15 cellular contexts compared by ENCODE assay signal in the genomic region with DNA sequence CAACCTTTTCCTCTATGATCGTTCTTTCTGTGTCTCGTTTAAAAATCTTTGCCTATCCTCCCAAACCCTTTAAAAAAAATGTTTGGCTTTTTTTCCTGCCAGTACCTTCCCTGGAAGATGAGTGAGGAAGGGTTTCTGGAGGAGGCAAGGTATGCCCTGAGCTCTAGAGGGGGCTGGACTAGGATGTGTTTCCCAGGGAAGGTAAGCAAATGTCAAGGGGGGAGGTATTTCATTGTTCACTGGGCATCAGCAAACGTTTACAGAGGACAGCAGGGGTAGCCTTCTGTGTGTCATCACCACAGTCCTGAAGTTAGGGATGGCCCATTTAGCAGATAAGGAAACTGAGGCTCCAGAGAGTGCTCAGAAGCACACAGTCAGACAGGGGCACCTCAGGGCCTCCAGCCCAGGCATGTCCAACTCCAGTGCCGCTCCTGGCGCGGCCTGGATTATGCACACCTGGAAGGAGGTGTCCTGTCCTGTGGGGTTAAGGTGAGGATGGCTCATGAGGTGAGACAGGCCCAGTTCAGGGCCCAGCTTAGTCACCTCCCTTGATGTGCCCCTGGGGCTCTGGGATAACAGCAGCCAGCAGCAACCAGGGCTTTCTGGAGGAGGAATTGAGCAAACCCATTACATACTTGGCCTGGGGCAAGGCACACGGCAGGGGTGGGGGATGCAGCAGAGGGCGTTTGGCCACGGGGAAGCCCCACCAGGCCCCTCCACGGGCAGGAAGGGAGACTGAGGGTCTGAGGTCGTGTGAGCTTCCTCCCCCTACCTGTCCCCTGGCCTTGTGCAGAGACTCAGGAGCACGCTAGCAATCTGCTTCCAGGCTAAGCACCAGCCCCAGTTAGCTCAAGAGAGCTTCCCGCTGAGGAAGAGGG.
A peak's percentile ranks its signal among the peaks of the same experiment; 100 is the strongest.
DNase-seq lines count a peak whose midpoint lies in the region; ATAC-seq, FAIRE-seq and TF ChIP-seq lines count a peak whose summit lies in the region.
"Had no signal": no experiment of that assay in that cellular context is flagged by ENCODE, and none has a peak within 500 bp of the region (broad histone marks: within the 10 kb centered on the region; RNA-seq: fewer than 3 reads in every experiment).

No MANE protein-coding gene starts in this region.

- no peak for TF ChIP-seq CTCF in HepG2 (CRISPR knock-in tag; IDR thresholded peaks at IDR 0.05)
- no peak for TF ChIP-seq CTCF in right lobe of liver (IDR thresholded peaks at IDR 0.05)
- TF ChIP-seq CTCF in RWPE2 (IDR thresholded peaks at IDR 0.05; ENCODE audit: poor library complexity, severe bottlenecking), result no peak
- no peak for TF ChIP-seq CTCF in GM13977 (IDR thresholded peaks at IDR 0.05; ENCODE audit: extremely low read depth, insufficient read depth, missing control alignments)

- BruUV-seq in HepG2 (replicated peaks; lab: Mats Ljungman, UMichigan), result no TSS peak

- ATAC-seq in HepG2 (peak; percentile 9; the same call in 1 of the 3 replicates), right lobe of liver (no peak), RWPE2 (ENCODE audit: low read depth) (peak; percentile 76)
- ATAC-seq in stimulated activated naive B cell treated with anti-CD40 and anti-IgM and Interleukin-4, amounts not matched to agents 10 μg/mL and 1 μg/mL and 100 μg/mL, for 72 hours (replicated peaks), result no peak

- no peak overlapping the region for H3K4me2 ChIP-seq in HepG2 (ENCODE audit: low read depth, low read length)

- no peaks in the 10 kb centered on the region for H3K9me3 Mint-ChIP-seq in stimulated activated naive B cell treated with anti-CD40 and anti-IgM and Interleukin-4, amounts not matched to agents 10 μg/mL and 1 μg/mL and 100 μg/mL, for 72 hours
- H3K9me3 Mint-ChIP-seq: activated CD4-positive, alpha-beta T cell treated with anti-CD3 and anti-CD28 coated beads, Interleukin-2, amount 10 ng/mL, durations not matched to agents 24 days and 14 days; activated T-cell treated with anti-CD3 and anti-CD28 coated beads, Interleukin-2, amount 50 U/mL, for 24 hours; stimulated activated naive CD8-positive, alpha-beta T cell treated with anti-CD3 and anti-CD28 coated beads, Interleukin-15, amount 100 ng/mL, for 72 hours; T-helper 2 cell treated with Interferon-gamma antibody and Interleukin-4, amounts not matched to agents 5 μg/mL and 100 μg/mL, for 36 hours had no signal

- no peak overlapping the region for H3K4me3 ChIP-seq in HepG2 (replicated peaks in 1 of 3; ENCODE audit: insufficient read depth in 1 of 3, low read depth in 2 of 3, low read length in 3 of 3)
- no peak overlapping the region for H3K4me3 ChIP-seq in right lobe of liver
- no peak overlapping the region for H3K4me3 ChIP-seq in RWPE2 (ENCODE audit: severe bottlenecking)
- peak overlapping the region; percentile 56 for H3K4me3 ChIP-seq in iPS-20b (ENCODE audit: low read length)
- H3K4me3 ChIP-seq: lung had no signal

- no peak for TF ChIP-seq POLR2A in HepG2 (IDR thresholded peaks at IDR 0.05; ENCODE audit: insufficient read depth in 1 of 2, low read depth in 2 of 2, low read length in 2 of 2)
- TF ChIP-seq POLR2A in right lobe of liver (IDR thresholded peaks at IDR 0.05), result no peak
- TF ChIP-seq POLR2A in GM12891 (IDR thresholded peaks at IDR 0.05; ENCODE audit: low read depth, low read length), result no peak

- H3K27me3 Mint-ChIP-seq in stimulated activated naive B cell treated with anti-CD40 and anti-IgM and Interleukin-4, amounts not matched to agents 10 μg/mL and 1 μg/mL and 100 μg/mL, for 72 hours, result peaks cover 34 to 43% of the 10 kb centered on the region in 2 donors

- intact Hi-C loops in HepG2 (cut with micrococcal nuclease; ENCODE audit: unreplicated experiment) (no loop called here), right lobe of liver (cut with DNase I) (no loop called here)

- in situ Hi-C loops in HepG2 (cut with HindIII; ENCODE audit: extremely low pct_ligation_motif_present, low pct_unique_long_range_greater_than_20kb), result no loop called here
- in situ Hi-C loops in GM13977 (cut with MboI; ENCODE audit: low pct_unique_long_range_greater_than_20kb, low sequenced_read_pairs, unreplicated experiment), result no loop called here

- H3K36me3 ChIP-seq in HepG2 (replicated peaks in 1 of 2; ENCODE audit: control insufficient read depth in 1 of 2, insufficient read depth in 2 of 2, low read length in 2 of 2) (no peaks in the 10 kb centered on the region), right lobe of liver (no peaks in the 10 kb centered on the region), RWPE2 (ENCODE audit: low read depth) (no peaks in the 10 kb centered on the region), iPS-20b (ENCODE audit: insufficient read depth, low read depth, low read length) (no peaks in the 10 kb centered on the region)

- TF ChIP-seq RAD21 in HepG2 (CRISPR knock-in tag; IDR thresholded peaks at IDR 0.05), result no peak

- no peak for DNase-seq in HepG2 (ENCODE audit: low spot score)
- no peak for DNase-seq in right lobe of liver
- no peak for DNase-seq in RWPE2 (ENCODE audit: low spot score)
- no peak for DNase-seq in stimulated activated naive B cell treated with anti-CD40 and anti-IgM and Interleukin-4, amounts not matched to agents 10 μg/mL and 1 μg/mL and 100 μg/mL, for 72 hours
- no peak for DNase-seq in activated CD4-positive, alpha-beta T cell treated with anti-CD3 and anti-CD28 coated beads for 48 hours
- no peak for DNase-seq in GM12891 (ENCODE audit: insufficient read length, low spot score)
- no peak for DNase-seq in GM13977 (ENCODE audit: low spot score)
- DNase-seq: NCI-H2029, SHP77 treated with DMSO at 0.1 percent for 48 hours had no signal

- no peaks in the 10 kb centered on the region for H3K36me3 Mint-ChIP-seq in stimulated activated naive B cell treated with anti-CD40 and anti-IgM and Interleukin-4, amounts not matched to agents 10 μg/mL and 1 μg/mL and 100 μg/mL, for 72 hours

- H3K9ac ChIP-seq in HepG2 (ENCODE audit: insufficient read depth, low read depth, low read length) (no peak overlapping the region), iPS-20b (ENCODE audit: low read depth, low read length) (no peak overlapping the region)

- H3K27me3 ChIP-seq in HepG2 (ENCODE audit: control insufficient read depth in 1 of 2, insufficient read depth in 2 of 2, low read length in 2 of 2), result no peaks in the 10 kb centered on the region
- H3K27me3 ChIP-seq in right lobe of liver, result peaks cover 3 to 16% of the 10 kb centered on the region in 2 donors
- peaks cover 8% of the 10 kb centered on the region for H3K27me3 ChIP-seq in RWPE2 (ENCODE audit: insufficient read depth, poor library complexity, severe bottlenecking)
- H3K27me3 ChIP-seq in iPS-20b (ENCODE audit: insufficient read depth, low read length), result peaks cover 39% of the 10 kb centered on the region

- no peak overlapping the region for H2AFZ ChIP-seq in HepG2 (ENCODE audit: low read length)

- POLR2A ChIA-PET in HepG2 (lab: Yijun Ruan, JAX), result no interaction called here

- no peaks in the 10 kb centered on the region for H4K20me1 ChIP-seq in HepG2 (ENCODE audit: insufficient read depth, low read length)

- CTCF ChIA-PET in HepG2 (lab: Yijun Ruan, JAX; ENCODE audit: low intra/inter-chr PET ratio, low total read pairs), result no interaction called here

- peaks cover 54% of the 10 kb centered on the region for H3K4me1 ChIP-seq in HepG2 (ENCODE audit: insufficient read depth, low read length)
- H3K4me1 ChIP-seq in right lobe of liver, result peaks cover 0 to 5% (median 0%) of the 10 kb centered on the region in 4 donors
- peaks cover 19% of the 10 kb centered on the region for H3K4me1 ChIP-seq in RWPE2 (ENCODE audit: insufficient read depth, poor library complexity, severe bottlenecking)
- H3K4me1 ChIP-seq in iPS-20b (ENCODE audit: insufficient read depth, low read length), result peaks cover 17% of the 10 kb centered on the region

- H3K27ac ChIP-seq in HepG2 (ENCODE audit: extremely low read length, insufficient read depth, low read length), result no peak overlapping the region
- no peak overlapping the region for H3K27ac ChIP-seq in right lobe of liver
- peak overlapping the region; percentile 32 for H3K27ac ChIP-seq in RWPE2 (ENCODE audit: poor library complexity, severe bottlenecking)
- H3K27ac ChIP-seq in iPS-20b (ENCODE audit: low read length), result no peak overlapping the region

- 68% methylated on average over 6 of the region's 13 CpGs for WGBS in HepG2 (ENCODE audit: low lambda C conversion rate)
- 51% methylated on average over 6 of the region's 13 CpGs for WGBS in right lobe of liver (ENCODE audit: insufficient coverage, low coverage, low lambda C conversion rate, missing lambda C conversion rate)

- no peak overlapping the region for H3K27ac Mint-ChIP-seq in stimulated activated naive B cell treated with anti-CD40 and anti-IgM and Interleukin-4, amounts not matched to agents 10 μg/mL and 1 μg/mL and 100 μg/mL, for 72 hours
- H3K27ac Mint-ChIP-seq: activated CD4-positive, alpha-beta T cell treated with anti-CD3 and anti-CD28 coated beads, Interleukin-2, amount 10 ng/mL, durations not matched to agents 24 days and 14 days; activated T-cell treated with anti-CD3 and anti-CD28 coated beads, Interleukin-2, amount 50 U/mL, for 24 hours; stimulated activated naive CD8-positive, alpha-beta T cell treated with anti-CD3 and anti-CD28 coated beads, Interleukin-15, amount 100 ng/mL, for 72 hours; T-helper 2 cell treated with Interferon-gamma antibody and Interleukin-4, amounts not matched to agents 5 μg/mL and 100 μg/mL, for 36 hours had no signal

- H3K79me2 ChIP-seq in HepG2 (ENCODE audit: insufficient read depth, low read length), result no peaks in the 10 kb centered on the region

- H3K4me3 Mint-ChIP-seq in stimulated activated naive B cell treated with anti-CD40 and anti-IgM and Interleukin-4, amounts not matched to agents 10 μg/mL and 1 μg/mL and 100 μg/mL, for 72 hours, result peak overlapping the region; percentile 44 to 59
- H3K4me3 Mint-ChIP-seq: activated CD4-positive, alpha-beta T cell treated with anti-CD3 and anti-CD28 coated beads, Interleukin-2, amount 10 ng/mL, durations not matched to agents 24 days and 14 days; activated T-cell treated with anti-CD3 and anti-CD28 coated beads, Interleukin-2, amount 50 U/mL, for 24 hours; T-helper 2 cell treated with Interferon-gamma antibody and Interleukin-4, amounts not matched to agents 5 μg/mL and 100 μg/mL, for 36 hours had no signal

- TF ChIP-seq EP300 in HepG2 (IDR thresholded peaks at IDR 0.05; ENCODE audit: low read depth in 2 of 2, low read length in 2 of 2) (no peak), HepG2 (CRISPR knock-in tag; IDR thresholded peaks at IDR 0.05; ENCODE audit: borderline replicate concordance) (no peak)

- H3K9me3 ChIP-seq in HepG2 (ENCODE audit: low read length), result no peaks in the 10 kb centered on the region
- H3K9me3 ChIP-seq in right lobe of liver, result no peaks in the 10 kb centered on the region
- no peaks in the 10 kb centered on the region for H3K9me3 ChIP-seq in RWPE2 (ENCODE audit: severe bottlenecking)
- no peaks in the 10 kb centered on the region for H3K9me3 ChIP-seq in iPS-20b (ENCODE audit: insufficient read depth, low read depth, low read length)

- H3K4me1 Mint-ChIP-seq in stimulated activated naive B cell treated with anti-CD40 and anti-IgM and Interleukin-4, amounts not matched to agents 10 μg/mL and 1 μg/mL and 100 μg/mL, for 72 hours, result peaks cover 18 to 36% of the 10 kb centered on the region in 2 donors

- FAIRE-seq in HepG2 (lab: Jason Lieb, UNC) (no peak), GM12891 (lab: Jason Lieb, UNC) (no peak)

TF ChIP-seq in HepG2, 621 proteins besides CTCF, POLR2A, EP300 and RAD21 (continues in another document):
- no peak for TF ChIP-seq CHD4 (IDR thresholded peaks at IDR 0.05; ENCODE audit: borderline replicate concordance, low read length)

TF ChIP-seq in GM12891, 5 proteins besides CTCF, POLR2A, EP300 and RAD21 (continues in another document):
- TF ChIP-seq PAX5 (IDR thresholded peaks at IDR 0.05; ENCODE audit: insufficient read depth, low read length, severe bottlenecking), result no peak

Comparison
In these comparisons a context has a peak if more than half of its experiments do, and no peak if none do; other contexts are left out.
1. ATAC-seq: peak in HepG2 (single experiment) and RWPE2 (single experiment); none in right lobe of liver (0 of 4) and stimulated activated naive B cell treated with anti-CD40 and anti-IgM and Interleukin-4, amounts not matched to agents 10 μg/mL and 1 μg/mL and 100 μg/mL, for 72 hours (0 of 2).